ENCODE assay signal across 9 cellular contexts in genomic region chr2:38409136-38409903, GRCh38. TPM values are rescaled to one million over a fixed set of nuclear protein-coding genes. Genes with fewer than 3 reads are reported as not detected.
DNase-seq lines count a peak whose midpoint lies in the region; ATAC-seq and TF ChIP-seq lines count a peak whose summit lies in the region.
"Had no signal": no experiment of that assay in that cellular context is flagged by ENCODE, and none has a peak within 500 bp of the region (broad histone marks: within the 10 kb centered on the region; RNA-seq: fewer than 3 reads in every experiment).

No MANE protein-coding gene starts in this region.

- H3K4me1 Mint-ChIP-seq in brain = peaks cover 18% of the 10 kb centered on the region
- H3K4me1 Mint-ChIP-seq in T-helper 17 cell = no peaks in the 10 kb centered on the region

- H3K27ac ChIP-seq in prostate gland = peak overlapping the region; percentile 14 to 58

- no peaks in the 10 kb centered on the region for H3K36me3 Mint-ChIP-seq in brain
- H3K36me3 Mint-ChIP-seq in T-helper 17 cell (ENCODE audit: low read depth) = no peaks in the 10 kb centered on the region

- ATAC-seq in GM18868 (IDR thresholded peaks at IDR 0.05; ENCODE audit: unreplicated experiment) (peak; percentile 73), HG02938 (IDR thresholded peaks at IDR 0.05; ENCODE audit: unreplicated experiment) (peak; percentile 66), T-helper 17 cell (no peak), left colon (no peak)

- TF ChIP-seq POLR2A in prostate gland (IDR thresholded peaks at IDR 0.05) = no peak

- peaks cover 18 to 36% (median 22%) of the 10 kb centered on the region in 5 experiments for H3K9me3 Mint-ChIP-seq in brain

- H3K27me3 ChIP-seq in prostate gland (replicated peaks; ENCODE audit: insufficient read depth) (no peaks in the 10 kb centered on the region), MG63 (no peaks in the 10 kb centered on the region)

- TF ChIP-seq CTCF in brain (conservative IDR thresholded peaks at IDR 0.05) (no peak), prostate gland (IDR thresholded peaks at IDR 0.05) (no peak)

- H3K4me3 Mint-ChIP-seq in brain (peak overlapping the region in 1 of 5 experiments; percentile 73), T-helper 17 cell (no peak overlapping the region)
- H3K4me3 Mint-ChIP-seq: mesothelial cell of epicardium had no signal

- H3K27ac Mint-ChIP-seq in brain (peak overlapping the region in 3 of 5 experiments; percentile 33 to 76 (median 71)), T-helper 17 cell (no peak overlapping the region)
- H3K27ac Mint-ChIP-seq: mesothelial cell of epicardium had no signal

- peaks cover 4% of the 10 kb centered on the region for H3K27me3 Mint-ChIP-seq in brain
- no peaks in the 10 kb centered on the region for H3K27me3 Mint-ChIP-seq in T-helper 17 cell

- H3K4me1 ChIP-seq in prostate gland (replicated peaks) = no peaks in the 10 kb centered on the region

- H3K36me3 ChIP-seq in prostate gland (no peaks in the 10 kb centered on the region), MG63 (no peaks in the 10 kb centered on the region)

- 7% methylated on average over 2 of the region's 2 CpGs for WGBS in prostate gland

- no peaks in the 10 kb centered on the region for H3K9me3 ChIP-seq in prostate gland
- H3K9me3 ChIP-seq in MG63 = peaks cover 13% of the 10 kb centered on the region
- no peaks in the 10 kb centered on the region for H3K9me3 ChIP-seq in T-helper 17 cell (ENCODE audit: control insufficient read depth, low read length, poor library complexity, severe bottlenecking)

- DNase-seq in prostate gland (ENCODE audit: low spot score) (peak; percentile 92), MG63 (no peak), T-helper 17 cell (no peak), DMS114 treated with DMSO at 0.1 percent for 48 hours (lab: John Stamatoyannopoulos, UW; ENCODE audit: unreplicated experiment) (no peak), left colon (no peak)

- intact Hi-C loops in prostate gland (cut with DNase I) (no loop called here), left colon (cut with DNase I, micrococcal nuclease) (no loop called here)

- no peak overlapping the region for H3K4me3 ChIP-seq in prostate gland
- H3K4me3 ChIP-seq in MG63 = no peak overlapping the region

RNA-seq across cellular contexts. Expression of gene ATL2, which starts 32.2 kb away (rescaled TPM):
- 12.2 TPM for polyA plus RNA-seq in brain (ENCODE audit: insufficient read depth, low read depth, low replicate concordance)
- 10 to 100 TPM; 70.9 to 88.7 TPM for total RNA-seq in prostate gland
- 26.1 and 65.5 TPM in 2 replicates for total RNA-seq in MG63 (2014; rRNA removed; shearing (Covaris generic); ENCODE audit: low replicate concordance)
- 10 to 100 TPM; 56.9 to 60.0 TPM for total RNA-seq in T-helper 17 cell
- total RNA-seq in left colon = 10 to 100 TPM; 57.6 to 58.0 TPM

Comparison
In these comparisons a context has a peak if more than half of its experiments do, and no peak if none do; other contexts are left out.
1. ATAC-seq: peak in GM18868 (single experiment) and HG02938 (single experiment); none in T-helper 17 cell (single experiment) and left colon (single experiment).